Comparison of ENCODE assay signal across 8 cellular contexts in the genomic region with DNA sequence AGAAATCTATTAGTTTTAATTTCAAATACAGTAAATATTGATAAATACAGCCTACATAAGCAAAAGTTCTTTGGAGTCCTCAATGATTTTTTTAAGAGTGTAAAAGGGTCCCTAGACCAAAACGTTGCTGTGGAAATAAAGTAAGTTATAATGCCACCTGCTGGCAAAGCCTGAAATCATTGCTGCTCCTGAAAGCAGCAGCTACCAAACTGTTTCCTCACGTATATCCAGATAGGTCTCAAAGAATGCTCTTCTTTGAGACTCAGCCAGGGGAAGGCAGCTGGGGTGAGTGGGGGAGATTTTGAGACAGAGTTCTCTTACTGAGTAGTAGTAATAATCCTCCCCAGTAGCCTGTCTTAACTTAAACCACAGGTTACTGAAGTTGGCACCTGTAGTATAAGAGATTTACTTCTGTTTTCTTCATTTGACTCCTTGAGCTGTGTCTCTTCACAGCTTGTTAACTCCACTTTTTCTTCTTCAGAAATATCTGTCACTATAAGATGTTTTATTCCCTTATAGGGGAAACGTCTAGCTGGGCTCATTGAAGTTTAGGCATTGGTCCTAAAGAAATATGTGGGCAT.
A peak's percentile ranks its signal among the peaks of the same experiment; 100 is the strongest.
DNase-seq lines count a peak whose midpoint lies in the region; ATAC-seq, FAIRE-seq and TF ChIP-seq lines count a peak whose summit lies in the region.

No MANE protein-coding gene starts in this region.

- H3K4me1 ChIP-seq in KMS-11 (ENCODE audit: low read depth, poor library complexity, severe bottlenecking) = peaks cover 4% of the 10 kb centered on the region
- no peaks in the 10 kb centered on the region for H3K4me1 ChIP-seq in naive thymus-derived CD4-positive, alpha-beta T cell (ENCODE audit: control insufficient read depth in 2 of 2, insufficient read depth in 2 of 2, low read length in 2 of 2)

- peak overlapping the region in 7 of 9 donors; percentile 3 to 80 (median 38) for H3K27ac Mint-ChIP-seq in naive thymus-derived CD4-positive, alpha-beta T cell

- H3K79me2 ChIP-seq in KMS-11 (ENCODE audit: insufficient read depth, low read depth) = no peaks in the 10 kb centered on the region

- in situ Hi-C loops in ACHN (cut with HindIII; ENCODE audit: low pct_ligation_motif_present, low pct_unique_long_range_greater_than_20kb, low sequenced_read_pairs) = no loop called here
- in situ Hi-C loops in G401 (cut with HindIII; ENCODE audit: low sequenced_read_pairs) = no loop called here

- H3K4me3 ChIP-seq in KMS-11 (IDR thresholded peaks at IDR 0.05; ENCODE audit: insufficient read depth, low read depth, low read length) (no peak overlapping the region), dorsolateral prefrontal cortex (no peak overlapping the region)
- no peak overlapping the region for H3K4me3 ChIP-seq in naive thymus-derived CD4-positive, alpha-beta T cell (ENCODE audit: low read length)

- TF ChIP-seq CTCF in KMS-11 (conservative IDR thresholded peaks at IDR 0.05; ENCODE audit: low read depth, low read length) = peak; percentile 63
- TF ChIP-seq CTCF in dorsolateral prefrontal cortex (IDR thresholded peaks at IDR 0.05 in 54 of 56, conservative IDR thresholded peaks at IDR 0.05 in 2 of 56; ENCODE audit: low read depth in 1 of 56, partially characterized antibody in 56 of 56) = peak; percentile 43 to 78 (median 66)

- ATAC-seq in naive thymus-derived CD4-positive, alpha-beta T cell = peak; percentile 46
- ATAC-seq in HG03039 (IDR thresholded peaks at IDR 0.05; ENCODE audit: unreplicated experiment) = no peak

- H3K36me3 Mint-ChIP-seq in naive thymus-derived CD4-positive, alpha-beta T cell = peaks cover 6 to 41% (median 12%) of the 10 kb centered on the region in 5 donors

- H3K9ac ChIP-seq in KMS-11 = no peak overlapping the region

- H3K27me3 Mint-ChIP-seq in naive thymus-derived CD4-positive, alpha-beta T cell = no peaks in the 10 kb centered on the region

- H3K27ac ChIP-seq in KMS-11 (no peak overlapping the region), dorsolateral prefrontal cortex (peak overlapping the region in 29 of 59 donors; percentile 1 to 73 (median 27))
- H3K27ac ChIP-seq in naive thymus-derived CD4-positive, alpha-beta T cell (ENCODE audit: low read depth, low read length) = no peak overlapping the region

- no peak overlapping the region for H2AFZ ChIP-seq in KMS-11 (ENCODE audit: low read depth)

- no peaks in the 10 kb centered on the region for H3K9me3 Mint-ChIP-seq in naive thymus-derived CD4-positive, alpha-beta T cell

- no peak for FAIRE-seq in GM12891 (lab: Jason Lieb, UNC)

- no peaks in the 10 kb centered on the region for H3K9me3 ChIP-seq in naive thymus-derived CD4-positive, alpha-beta T cell (ENCODE audit: control insufficient read depth in 2 of 3, low read length in 3 of 3)

- CTCF ChIA-PET in naive thymus-derived CD4-positive, alpha-beta T cell (lab: Charles Lee) = interaction anchor here (0.8 to 1.8 kb wide), 3 partner anchors 31 to 150 kb away, joined by 3 to 5 read pairs (median 3); no protein-coding TSS in a partner anchor

- DNase-seq in ACHN (peak; percentile 52), G401 (ENCODE audit: low spot score) (peak; percentile 61), SKM-1 treated with dmso at 0.1 percent for 144 hours (lab: John Stamatoyannopoulos, UW; ENCODE audit: unreplicated experiment) (peak; percentile 21), dorsolateral prefrontal cortex (peak in 2 of 10 donors; percentile 45 to 58), GM12891 (ENCODE audit: insufficient read length, low spot score) (no peak)
- peak in 5 of 9 donors; percentile 5 to 22 (median 10) for DNase-seq in naive thymus-derived CD4-positive, alpha-beta T cell

- no peaks in the 10 kb centered on the region for H4K20me1 ChIP-seq in KMS-11 (ENCODE audit: insufficient read depth)

- POLR2A ChIA-PET in naive thymus-derived CD4-positive, alpha-beta T cell (lab: Charles Lee) = interaction anchor here (0.5 kb wide), 1 partner anchor 108 kb away, joined by 3 read pairs; no protein-coding TSS in a partner anchor

- TF ChIP-seq POLR2A in GM12891 (IDR thresholded peaks at IDR 0.05; ENCODE audit: low read depth, low read length) = no peak

- intact Hi-C loops in dorsolateral prefrontal cortex (cut with DNase I) = no loop called here
- intact Hi-C loops in naive thymus-derived CD4-positive, alpha-beta T cell (cut with micrococcal nuclease) = loop anchor here (1.0 to 2.0 kb wide), 4 partner anchors 78 to 421 kb away; a partner anchor contains a TSS

- no peak overlapping the region for H3K4me2 ChIP-seq in KMS-11

- 0 out of 2 replicates have a peak, but pooled peaks cover 6% of the 10 kb centered on the region for H3K36me3 ChIP-seq in KMS-11 (ENCODE audit: insufficient read depth)
- H3K36me3 ChIP-seq in naive thymus-derived CD4-positive, alpha-beta T cell (ENCODE audit: control insufficient read depth in 2 of 3, insufficient read depth in 3 of 3, low read length in 3 of 3) = peaks cover 0 to 62% (median 26%) of the 10 kb centered on the region in 3 experiments

- H3K27me3 ChIP-seq in KMS-11 (ENCODE audit: insufficient read depth, low read depth) (no peaks in the 10 kb centered on the region), dorsolateral prefrontal cortex (no peaks in the 10 kb centered on the region)
- no peaks in the 10 kb centered on the region for H3K27me3 ChIP-seq in naive thymus-derived CD4-positive, alpha-beta T cell (ENCODE audit: control insufficient read depth in 2 of 2, insufficient read depth in 2 of 2, low read length in 2 of 2)

- H3K4me3 Mint-ChIP-seq in naive thymus-derived CD4-positive, alpha-beta T cell = no peak overlapping the region

- peaks cover 0 to 8% (median 0%) of the 10 kb centered on the region in 7 donors for H3K4me1 Mint-ChIP-seq in naive thymus-derived CD4-positive, alpha-beta T cell

TF ChIP-seq in GM12891, 5 proteins besides CTCF, POLR2A, EP300 and RAD21:
- no peak for TF ChIP-seq PAX5 (IDR thresholded peaks at IDR 0.05; ENCODE audit: insufficient read depth, low read length, severe bottlenecking)
- TF ChIP-seq POU2F2 (IDR thresholded peaks at IDR 0.05; ENCODE audit: low read depth, low read length) = no peak
- TF ChIP-seq SPI1 (IDR thresholded peaks at IDR 0.05; ENCODE audit: low read depth, low read length) = no peak
- no peak for TF ChIP-seq TAF1 (IDR thresholded peaks at IDR 0.05; ENCODE audit: low read depth, low read length)
- TF ChIP-seq POLR2AphosphoS5 (IDR thresholded peaks at IDR 0.05; ENCODE audit: low read depth, low read length) = no peak

Comparison
In these comparisons a context has a peak if more than half of its experiments do, and no peak if none do; other contexts are left out.
1. intact Hi-C loops: an anchor here in naive thymus-derived CD4-positive, alpha-beta T cell (1.0 to 2.0 kb wide); none called in dorsolateral prefrontal cortex.